Comparison of ENCODE assay signal across 21 cellular contexts in genomic region chr22:27857441-27857840, GRCh38. TPM values are rescaled to one million over a fixed set of nuclear protein-coding genes. Genes with fewer than 3 reads are reported as not detected.
A peak's percentile ranks its signal among the peaks of the same experiment; 100 is the strongest.
DNase-seq lines count a peak whose midpoint lies in the region; ATAC-seq and TF ChIP-seq lines count a peak whose summit lies in the region.
"Had no signal": no experiment of that assay in that cellular context is flagged by ENCODE, and none has a peak within 500 bp of the region (broad histone marks: within the 10 kb centered on the region; RNA-seq: fewer than 3 reads in every experiment).

No MANE protein-coding gene starts in this region.

- H3K36me3 Mint-ChIP-seq in MCF 10A (ENCODE audit: insufficient read depth, unreplicated experiment): peaks cover 87% of the 10 kb centered on the region

- H3K4me1 Mint-ChIP-seq in MCF 10A (ENCODE audit: insufficient read depth, unreplicated experiment): peaks cover 5% of the 10 kb centered on the region
- H3K4me1 Mint-ChIP-seq: activated CD4-positive, alpha-beta T cell treated with anti-CD3 and anti-CD28 coated beads, Interleukin-2, amount 10 ng/mL, durations not matched to agents 7 days and 5 days had no signal

- POLR2A ChIA-PET in MCF 10A (lab: Yijun Ruan, JAX): interaction anchor here (1.0 kb wide), 1 partner anchor 10 kb away, joined by 3 read pairs; no protein-coding TSS in a partner anchor

- H3K27ac ChIP-seq in breast epithelium: peak overlapping the region in 1 of 2 donors; percentile 4
- peak overlapping the region; percentile 3 for H3K27ac ChIP-seq in skeletal muscle tissue (ENCODE audit: low read depth, low read length)
- H3K27ac ChIP-seq: 22Rv1, thoracic aorta had no signal

- TF ChIP-seq CTCF in MCF 10A (IDR thresholded peaks at IDR 0.05; ENCODE audit: unreplicated experiment) (no peak), breast epithelium (IDR thresholded peaks at IDR 0.05) (no peak), foreskin fibroblast (IDR thresholded peaks at IDR 0.05; ENCODE audit: low read depth, low read length) (no peak)

- H3K4me1 ChIP-seq in breast epithelium (no peaks in the 10 kb centered on the region), adipocyte (ENCODE audit: control insufficient read depth, insufficient read depth, low read length) (peaks cover 25% of the 10 kb centered on the region), skeletal muscle tissue (ENCODE audit: control insufficient read depth in 3 of 3, insufficient read depth in 3 of 3, low read length in 3 of 3) (peaks cover 2 to 13% (median 8%) of the 10 kb centered on the region in 3 donors)

- H3K36me3 ChIP-seq in breast epithelium (no peaks in the 10 kb centered on the region), adipocyte (ENCODE audit: control insufficient read depth, insufficient read depth, low read length, severe bottlenecking) (peaks cover 77% of the 10 kb centered on the region), skeletal muscle tissue (ENCODE audit: control insufficient read depth in 3 of 3, insufficient read depth in 3 of 3, low read length in 3 of 3) (peaks cover 9 to 32% (median 20%) of the 10 kb centered on the region in 3 donors)

- H3K9me3 Mint-ChIP-seq in MCF 10A (ENCODE audit: unreplicated experiment): no peaks in the 10 kb centered on the region
- H3K9me3 Mint-ChIP-seq: activated CD4-positive, alpha-beta T cell treated with anti-CD3 and anti-CD28 coated beads, Interleukin-2, amount 10 ng/mL, durations not matched to agents 7 days and 5 days; CD4-positive, alpha-beta T cell; natural killer cell had no signal

- H3K9me3 ChIP-seq in breast epithelium: no peaks in the 10 kb centered on the region
- H3K9me3 ChIP-seq in adipocyte (ENCODE audit: control insufficient read depth, low read length): no peaks in the 10 kb centered on the region
- H3K9me3 ChIP-seq in skeletal muscle tissue (ENCODE audit: control insufficient read depth in 3 of 3, low read length in 3 of 3): no peaks in the 10 kb centered on the region
- H3K9me3 ChIP-seq: thoracic aorta had no signal

- no peaks in the 10 kb centered on the region for H3K27me3 ChIP-seq in breast epithelium
- H3K27me3 ChIP-seq in adipocyte (replicated peaks; ENCODE audit: control insufficient read depth, insufficient read depth, low read length): no peaks in the 10 kb centered on the region
- no peaks in the 10 kb centered on the region for H3K27me3 ChIP-seq in skeletal muscle tissue (ENCODE audit: control insufficient read depth in 3 of 3, insufficient read depth in 3 of 3, low read length in 3 of 3)

- H3K4me3 ChIP-seq in breast epithelium (no peak overlapping the region), adipocyte (ENCODE audit: low read length) (no peak overlapping the region), foreskin fibroblast (ENCODE audit: low read depth in 1 of 2, low read length in 2 of 2) (no peak overlapping the region), skeletal muscle tissue (ENCODE audit: low read length in 3 of 3) (no peak overlapping the region)
- H3K4me3 ChIP-seq: lung, thoracic aorta had no signal

- no peaks in the 10 kb centered on the region for H3K27me3 Mint-ChIP-seq in MCF 10A (ENCODE audit: insufficient read depth, unreplicated experiment)
- H3K27me3 Mint-ChIP-seq: activated CD4-positive, alpha-beta T cell treated with anti-CD3 and anti-CD28 coated beads, Interleukin-2, amount 10 ng/mL, durations not matched to agents 7 days and 5 days; CD4-positive, alpha-beta T cell had no signal

- CTCF ChIA-PET in MCF 10A (lab: Yijun Ruan, JAX): no interaction called here

- H3K4me3 Mint-ChIP-seq in MCF 10A (ENCODE audit: unreplicated experiment): no peak overlapping the region
- H3K4me3 Mint-ChIP-seq: activated CD4-positive, alpha-beta T cell treated with anti-CD3 and anti-CD28 coated beads, Interleukin-2, amount 10 ng/mL, durations not matched to agents 7 days and 5 days; CD4-positive, alpha-beta T cell; natural killer cell had no signal

- intact Hi-C loops in MCF 10A (cut with micrococcal nuclease) (no loop called here), breast epithelium (cut with DNase I; ENCODE audit: low total_unique reads) (no loop called here)

- no peak overlapping the region for H3K9ac ChIP-seq in adipocyte (ENCODE audit: low read length)
- H3K9ac ChIP-seq in skeletal muscle tissue (ENCODE audit: low read depth in 1 of 3, low read length in 3 of 3): no peak overlapping the region

- H3K27ac Mint-ChIP-seq in MCF 10A (ENCODE audit: low read depth, unreplicated experiment): peak overlapping the region; percentile 3
- H3K27ac Mint-ChIP-seq: activated CD4-positive, alpha-beta T cell treated with anti-CD3 and anti-CD28 coated beads, Interleukin-2, amount 10 ng/mL, durations not matched to agents 7 days and 5 days; CD4-positive, alpha-beta T cell had no signal

- BruUV-seq in MCF 10A (replicated peaks; lab: Mats Ljungman, UMichigan): no TSS peak

- no peak for DNase-seq in MCF 10A (ENCODE audit: unreplicated experiment)
- no peak for DNase-seq in breast epithelium (ENCODE audit: low spot score in 2 of 2)
- DNase-seq in adipocyte (ENCODE audit: low read depth): peak; percentile 91
- DNase-seq in foreskin fibroblast: peak; percentile 38 to 78
- DNase-seq in left lobe of liver (ENCODE audit: low spot score): no peak
- DNase-seq in C1 segment of cervical spinal cord (lab: John Stamatoyannopoulos, UW): no peak
- DNase-seq: activated CD4-positive, alpha-beta T cell treated with anti-CD3 and anti-CD28 coated beads, Interleukin-2, amount 10 ng/mL, durations not matched to agents 7 days and 5 days; activated gamma-delta T cell treated with Interleukin-2 at 50 U/mL for 16 hours; amygdala; CD4-positive, alpha-beta T cell; DMS79; GOT3; natural killer cell; NCI-H1436; NCI-H2171; SW 1271 had no signal

- TF ChIP-seq POLR2A in breast epithelium (IDR thresholded peaks at IDR 0.05): no peak

- ATAC-seq in GM18858 (IDR thresholded peaks at IDR 0.05; ENCODE audit: unreplicated experiment): no peak
- no peak for ATAC-seq in left lobe of liver
- ATAC-seq: natural killer cell had no signal

RNA-seq across cellular contexts. Expression of gene MN1, which starts 55.9 kb away (rescaled TPM):
- total RNA-seq in MCF 10A (2022): 3.9 and 5.7 TPM in 2 replicates
- 1 to 10 TPM; 2.0 to 4.7 (median 3.2) TPM for total RNA-seq in breast epithelium
- 2.6 TPM for total RNA-seq in skeletal muscle tissue
- total RNA-seq in left lobe of liver: 1.2 TPM

Comparison
In these comparisons a context has a peak if more than half of its experiments do, and no peak if none do; other contexts are left out.
1. DNase-seq: peak in adipocyte (single experiment) and foreskin fibroblast (2 of 2); none in MCF 10A (single experiment), breast epithelium (0 of 2), left lobe of liver (single experiment) and C1 segment of cervical spinal cord (0 of 14).